15 cellular contexts compared by ENCODE assay signal in the genomic region with DNA sequence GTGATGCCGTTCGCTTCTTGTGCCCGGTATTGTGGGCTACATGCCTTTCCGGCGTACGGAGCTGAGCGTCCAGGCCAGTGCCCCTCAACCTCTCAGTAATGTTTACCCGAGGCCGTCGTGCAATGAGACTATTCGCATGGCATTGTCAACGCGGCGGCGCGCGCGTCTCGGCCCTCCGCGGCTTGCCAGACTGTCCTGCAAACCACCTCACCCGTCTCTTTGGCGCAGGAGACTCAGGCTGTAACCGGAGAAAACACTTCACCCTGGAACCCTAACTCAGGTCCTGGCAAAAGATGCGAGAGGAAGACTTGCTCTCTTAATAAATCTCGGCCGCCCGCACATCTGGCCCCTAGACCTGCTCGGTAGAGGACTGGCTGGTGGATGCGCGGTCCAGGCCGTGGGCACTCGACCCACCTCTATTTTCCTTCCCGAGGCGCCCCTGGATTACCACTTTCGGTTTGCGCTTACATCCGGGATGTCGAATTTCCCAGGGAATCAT.
A peak's percentile ranks its signal among the peaks of the same experiment; 100 is the strongest.
DNase-seq lines count a peak whose midpoint lies in the region; ATAC-seq and TF ChIP-seq lines count a peak whose summit lies in the region.
"Had no signal": no experiment of that assay in that cellular context is flagged by ENCODE, and none has a peak within 500 bp of the region (broad histone marks: within the 10 kb centered on the region; RNA-seq: fewer than 3 reads in every experiment).

No MANE protein-coding gene starts in this region.

- ATAC-seq in activated B cell treated with CpG ODN at 0.5 μM for 24 hours (ENCODE audit: low read depth) = no peak

- POLR2A ChIA-PET in activated CD4-positive, alpha-beta memory T cell treated with anti-CD3 and anti-CD28 coated beads, Interleukin-2, amount 10 ng/mL, durations not matched to agents 7 days and 5 days (lab: Charles Lee) = no interaction called here
- POLR2A ChIA-PET in activated CD4-positive, alpha-beta memory T cell treated with anti-CD3 and anti-CD28 coated beads for 36 hours (lab: Charles Lee) = no interaction called here
- POLR2A ChIA-PET in activated B cell treated with CpG ODN at 0.5 μM for 24 hours (lab: Charles Lee) = no interaction called here

- H3K36me3 Mint-ChIP-seq in activated CD4-positive, alpha-beta memory T cell treated with anti-CD3 and anti-CD28 coated beads, Interleukin-2, amount 10 ng/mL, durations not matched to agents 7 days and 5 days (ENCODE audit: low read depth) = no peaks in the 10 kb centered on the region
- no peaks in the 10 kb centered on the region for H3K36me3 Mint-ChIP-seq in activated CD4-positive, alpha-beta memory T cell treated with anti-CD3 and anti-CD28 coated beads for 36 hours
- H3K36me3 Mint-ChIP-seq in activated B cell treated with CpG ODN at 0.5 μM for 24 hours (ENCODE audit: low read depth) = no peaks in the 10 kb centered on the region

- H3K27me3 Mint-ChIP-seq in activated CD4-positive, alpha-beta memory T cell treated with anti-CD3 and anti-CD28 coated beads, Interleukin-2, amount 10 ng/mL, durations not matched to agents 7 days and 5 days = peaks cover 92% of the 10 kb centered on the region
- peaks cover 86% of the 10 kb centered on the region for H3K27me3 Mint-ChIP-seq in activated CD4-positive, alpha-beta memory T cell treated with anti-CD3 and anti-CD28 coated beads for 36 hours
- H3K27me3 Mint-ChIP-seq in activated B cell treated with CpG ODN at 0.5 μM for 24 hours = peaks cover 78% of the 10 kb centered on the region

- CTCF ChIA-PET in activated CD4-positive, alpha-beta memory T cell treated with anti-CD3 and anti-CD28 coated beads, Interleukin-2, amount 10 ng/mL, durations not matched to agents 7 days and 5 days (lab: Charles Lee) = interaction anchor here (1.0 to 2.1 kb wide), 3 partner anchors 24 to 51 kb away, joined by 3 to 19 read pairs (median 3); no protein-coding TSS in a partner anchor
- CTCF ChIA-PET in activated CD4-positive, alpha-beta memory T cell treated with anti-CD3 and anti-CD28 coated beads for 36 hours (lab: Charles Lee) = interaction anchor here (1.4 kb wide), 1 partner anchor 7 kb away, joined by 8 read pairs; no protein-coding TSS in a partner anchor
- CTCF ChIA-PET in activated B cell treated with CpG ODN at 0.5 μM for 24 hours (lab: Charles Lee) = no interaction called here

- H3K27me3 ChIP-seq in skeletal muscle satellite cell (ENCODE audit: control insufficient read depth, insufficient read depth, low read length) = peaks cover 99% of the 10 kb centered on the region

- peaks cover 15% of the 10 kb centered on the region for H3K4me1 ChIP-seq in skeletal muscle satellite cell (ENCODE audit: control insufficient read depth, insufficient read depth, low read length)

- DNase-seq in activated CD4-positive, alpha-beta memory T cell treated with anti-CD3 and anti-CD28 coated beads, Interleukin-2, amount 10 ng/mL, durations not matched to agents 7 days and 5 days = no peak
- DNase-seq in activated CD4-positive, alpha-beta memory T cell treated with anti-CD3 and anti-CD28 coated beads for 36 hours = no peak
- DNase-seq in activated B cell treated with CpG ODN at 0.5 μM for 24 hours = no peak
- no peak for DNase-seq in fibroblast of the aortic adventitia (ENCODE audit: low read depth)
- no peak for DNase-seq in activated CD4-positive, CD25-positive, alpha-beta regulatory T cell treated with anti-CD3 and anti-CD28 coated beads, Interleukin-2, amount 50 U/mL, for 72 hours
- no peak for DNase-seq in cortex of kidney (lab: John Stamatoyannopoulos, UW)
- no peak for DNase-seq in stimulated activated naive CD4-positive, alpha-beta T cell treated with Interleukin-2 at 50 U/mL for 16 hours (lab: John Stamatoyannopoulos, UW)
- DNase-seq: ACHN; activated CD8-positive, alpha-beta memory T cell treated with anti-CD3 and anti-CD28 coated beads for 24 hours; adrenal gland; DMS79 treated with DMSO at 0.1 percent for 48 hours; NCI-H510A; Peyer's patch had no signal

- H3K4me1 Mint-ChIP-seq in activated CD4-positive, alpha-beta memory T cell treated with anti-CD3 and anti-CD28 coated beads, Interleukin-2, amount 10 ng/mL, durations not matched to agents 7 days and 5 days = peaks cover 59% of the 10 kb centered on the region
- peaks cover 41% of the 10 kb centered on the region for H3K4me1 Mint-ChIP-seq in activated CD4-positive, alpha-beta memory T cell treated with anti-CD3 and anti-CD28 coated beads for 36 hours (ENCODE audit: low read depth)
- H3K4me1 Mint-ChIP-seq in activated B cell treated with CpG ODN at 0.5 μM for 24 hours = peaks cover 54% of the 10 kb centered on the region

- H3K9me3 ChIP-seq in skeletal muscle satellite cell (replicated peaks; ENCODE audit: low read length) = no peaks in the 10 kb centered on the region
- H3K9me3 ChIP-seq: adrenal gland, neutrophil, Peyer's patch had no signal

- peak overlapping the region; percentile 41 for H3K4me3 Mint-ChIP-seq in activated CD4-positive, alpha-beta memory T cell treated with anti-CD3 and anti-CD28 coated beads, Interleukin-2, amount 10 ng/mL, durations not matched to agents 7 days and 5 days
- H3K4me3 Mint-ChIP-seq in activated CD4-positive, alpha-beta memory T cell treated with anti-CD3 and anti-CD28 coated beads for 36 hours = no peak overlapping the region
- H3K4me3 Mint-ChIP-seq in activated B cell treated with CpG ODN at 0.5 μM for 24 hours = peak overlapping the region; percentile 56

- intact Hi-C loops in activated CD4-positive, alpha-beta memory T cell treated with anti-CD3 and anti-CD28 coated beads for 36 hours (cut with micrococcal nuclease) = loop anchor here (2.0 kb wide), 1 partner anchor 29 kb away; no protein-coding TSS in a partner anchor
- intact Hi-C loops in activated B cell treated with CpG ODN at 0.5 μM for 24 hours (cut with micrococcal nuclease) = no loop called here

- peak overlapping the region; percentile 74 for H3K4me2 ChIP-seq in skeletal muscle satellite cell (ENCODE audit: low read length)

- no peak overlapping the region for H3K9ac ChIP-seq in skeletal muscle satellite cell (ENCODE audit: low read depth, low read length)

- TF ChIP-seq CTCF in activated B cell treated with CpG ODN at 0.5 μM for 24 hours (IDR thresholded peaks at IDR 0.05) = no peak
- TF ChIP-seq CTCF in fibroblast of the aortic adventitia (IDR thresholded peaks at IDR 0.05; ENCODE audit: insufficient read depth, low read length) = no peak

- H3K4me3 ChIP-seq in fibroblast of the aortic adventitia (ENCODE audit: low read depth, low read length) (peak overlapping the region; percentile 35), skeletal muscle satellite cell (ENCODE audit: low read length) (peak overlapping the region; percentile 56)

- H3K27ac Mint-ChIP-seq in activated CD4-positive, alpha-beta memory T cell treated with anti-CD3 and anti-CD28 coated beads, Interleukin-2, amount 10 ng/mL, durations not matched to agents 7 days and 5 days = no peak overlapping the region
- no peak overlapping the region for H3K27ac Mint-ChIP-seq in activated CD4-positive, alpha-beta memory T cell treated with anti-CD3 and anti-CD28 coated beads for 36 hours
- H3K27ac Mint-ChIP-seq in activated B cell treated with CpG ODN at 0.5 μM for 24 hours = peak overlapping the region; percentile 24

- no peaks in the 10 kb centered on the region for H3K36me3 ChIP-seq in skeletal muscle satellite cell (ENCODE audit: insufficient read depth, low read length)
- H3K36me3 ChIP-seq: adrenal gland, neutrophil, Peyer's patch had no signal

- H3K9me3 Mint-ChIP-seq in activated CD4-positive, alpha-beta memory T cell treated with anti-CD3 and anti-CD28 coated beads, Interleukin-2, amount 10 ng/mL, durations not matched to agents 7 days and 5 days = no peaks in the 10 kb centered on the region
- no peaks in the 10 kb centered on the region for H3K9me3 Mint-ChIP-seq in activated CD4-positive, alpha-beta memory T cell treated with anti-CD3 and anti-CD28 coated beads for 36 hours
- H3K9me3 Mint-ChIP-seq in activated B cell treated with CpG ODN at 0.5 μM for 24 hours = no peaks in the 10 kb centered on the region
